In the genomic region with DNA sequence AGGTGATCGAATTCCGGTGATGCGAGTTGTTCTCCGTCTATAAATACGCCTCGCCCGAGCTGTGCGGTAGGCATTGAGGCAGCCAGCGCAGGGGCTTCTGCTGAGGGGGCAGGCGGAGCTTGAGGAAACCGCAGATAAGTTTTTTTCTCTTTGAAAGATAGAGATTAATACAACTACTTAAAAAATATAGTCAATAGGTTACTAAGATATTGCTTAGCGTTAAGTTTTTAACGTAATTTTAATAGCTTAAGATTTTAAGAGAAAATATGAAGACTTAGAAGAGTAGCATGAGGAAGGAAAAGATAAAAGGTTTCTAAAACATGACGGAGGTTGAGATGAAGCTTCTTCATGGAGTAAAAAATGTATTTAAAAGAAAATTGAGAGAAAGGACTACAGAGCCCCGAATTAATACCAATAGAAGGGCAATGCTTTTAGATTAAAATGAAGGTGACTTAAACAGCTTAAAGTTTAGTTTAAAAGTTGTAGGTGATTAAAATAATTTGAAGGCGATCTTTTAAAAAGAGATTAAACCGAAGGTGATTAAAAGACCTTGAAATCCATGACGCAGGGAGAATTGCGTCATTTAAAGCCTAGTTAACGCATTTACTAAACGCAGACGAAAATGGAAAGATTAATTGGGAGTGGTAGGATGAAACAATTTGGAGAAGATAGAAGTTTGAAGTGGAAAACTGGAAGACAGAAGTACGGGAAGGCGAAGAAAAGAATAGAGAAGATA, we compare ENCODE assay signal across 1 cellular context.
TF ChIP-seq lines count a peak whose summit lies in the region.

A gene (plus strand): TSS at position 69 of the 736 bp plus-strand sequence.

TF ChIP-seq in K562, 482 proteins besides CTCF, POLR2A, EP300 and RAD21 (continued from another document and continues in another):
- TF ChIP-seq, protein P1, sequence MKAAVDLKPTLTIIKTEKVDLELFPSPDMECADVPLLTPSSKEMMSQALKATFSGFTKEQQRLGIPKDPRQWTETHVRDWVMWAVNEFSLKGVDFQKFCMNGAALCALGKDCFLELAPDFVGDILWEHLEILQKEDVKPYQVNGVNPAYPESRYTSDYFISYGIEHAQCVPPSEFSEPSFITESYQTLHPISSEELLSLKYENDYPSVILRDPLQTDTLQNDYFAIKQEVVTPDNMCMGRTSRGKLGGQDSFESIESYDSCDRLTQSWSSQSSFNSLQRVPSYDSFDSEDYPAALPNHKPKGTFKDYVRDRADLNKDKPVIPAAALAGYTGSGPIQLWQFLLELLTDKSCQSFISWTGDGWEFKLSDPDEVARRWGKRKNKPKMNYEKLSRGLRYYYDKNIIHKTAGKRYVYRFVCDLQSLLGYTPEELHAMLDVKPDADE (conservative IDR thresholded peaks at IDR 0.05; ENCODE audit: control insufficient read depth, low read depth, low read length) = peak; percentile 97
- no peak for TF ChIP-seq EGR1 (conservative IDR thresholded peaks at IDR 0.05)
- peak in 1 of 2 experiments; percentile 96; a peak in 3 of 4 replicates for TF ChIP-seq SRF (CRISPR knock-in tag; IDR thresholded peaks at IDR 0.05)
- TF ChIP-seq ARNT (IDR thresholded peaks at IDR 0.05) = peak in 1 of 2 experiments; percentile 95; a peak in 2 of 4 replicates
- TF ChIP-seq, protein P2, sequence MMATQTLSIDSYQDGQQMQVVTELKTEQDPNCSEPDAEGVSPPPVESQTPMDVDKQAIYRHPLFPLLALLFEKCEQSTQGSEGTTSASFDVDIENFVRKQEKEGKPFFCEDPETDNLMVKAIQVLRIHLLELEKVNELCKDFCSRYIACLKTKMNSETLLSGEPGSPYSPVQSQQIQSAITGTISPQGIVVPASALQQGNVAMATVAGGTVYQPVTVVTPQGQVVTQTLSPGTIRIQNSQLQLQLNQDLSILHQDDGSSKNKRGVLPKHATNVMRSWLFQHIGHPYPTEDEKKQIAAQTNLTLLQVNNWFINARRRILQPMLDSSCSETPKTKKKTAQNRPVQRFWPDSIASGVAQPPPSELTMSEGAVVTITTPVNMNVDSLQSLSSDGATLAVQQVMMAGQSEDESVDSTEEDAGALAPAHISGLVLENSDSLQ (IDR thresholded peaks at IDR 0.05) = no peak
- TF ChIP-seq, protein P3, sequence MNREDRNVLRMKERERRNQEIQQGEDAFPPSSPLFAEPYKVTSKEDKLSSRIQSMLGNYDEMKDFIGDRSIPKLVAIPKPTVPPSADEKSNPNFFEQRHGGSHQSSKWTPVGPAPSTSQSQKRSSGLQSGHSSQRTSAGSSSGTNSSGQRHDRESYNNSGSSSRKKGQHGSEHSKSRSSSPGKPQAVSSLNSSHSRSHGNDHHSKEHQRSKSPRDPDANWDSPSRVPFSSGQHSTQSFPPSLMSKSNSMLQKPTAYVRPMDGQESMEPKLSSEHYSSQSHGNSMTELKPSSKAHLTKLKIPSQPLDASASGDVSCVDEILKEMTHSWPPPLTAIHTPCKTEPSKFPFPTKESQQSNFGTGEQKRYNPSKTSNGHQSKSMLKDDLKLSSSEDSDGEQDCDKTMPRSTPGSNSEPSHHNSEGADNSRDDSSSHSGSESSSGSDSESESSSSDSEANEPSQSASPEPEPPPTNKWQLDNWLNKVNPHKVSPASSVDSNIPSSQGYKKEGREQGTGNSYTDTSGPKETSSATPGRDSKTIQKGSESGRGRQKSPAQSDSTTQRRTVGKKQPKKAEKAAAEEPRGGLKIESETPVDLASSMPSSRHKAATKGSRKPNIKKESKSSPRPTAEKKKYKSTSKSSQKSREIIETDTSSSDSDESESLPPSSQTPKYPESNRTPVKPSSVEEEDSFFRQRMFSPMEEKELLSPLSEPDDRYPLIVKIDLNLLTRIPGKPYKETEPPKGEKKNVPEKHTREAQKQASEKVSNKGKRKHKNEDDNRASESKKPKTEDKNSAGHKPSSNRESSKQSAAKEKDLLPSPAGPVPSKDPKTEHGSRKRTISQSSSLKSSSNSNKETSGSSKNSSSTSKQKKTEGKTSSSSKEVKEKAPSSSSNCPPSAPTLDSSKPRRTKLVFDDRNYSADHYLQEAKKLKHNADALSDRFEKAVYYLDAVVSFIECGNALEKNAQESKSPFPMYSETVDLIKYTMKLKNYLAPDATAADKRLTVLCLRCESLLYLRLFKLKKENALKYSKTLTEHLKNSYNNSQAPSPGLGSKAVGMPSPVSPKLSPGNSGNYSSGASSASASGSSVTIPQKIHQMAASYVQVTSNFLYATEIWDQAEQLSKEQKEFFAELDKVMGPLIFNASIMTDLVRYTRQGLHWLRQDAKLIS (CRISPR knock-in tag; IDR thresholded peaks at IDR 0.05) = peak; percentile 100
- peak; percentile 85 to 94 for TF ChIP-seq MAZ (CRISPR knock-in tag; conservative IDR thresholded peaks at IDR 0.05 in 1 of 2, IDR thresholded peaks at IDR 0.05 in 1 of 2)
- no peak for TF ChIP-seq ZNF124 (CRISPR knock-in tag; IDR thresholded peaks at IDR 0.05)
- TF ChIP-seq, protein P4, sequence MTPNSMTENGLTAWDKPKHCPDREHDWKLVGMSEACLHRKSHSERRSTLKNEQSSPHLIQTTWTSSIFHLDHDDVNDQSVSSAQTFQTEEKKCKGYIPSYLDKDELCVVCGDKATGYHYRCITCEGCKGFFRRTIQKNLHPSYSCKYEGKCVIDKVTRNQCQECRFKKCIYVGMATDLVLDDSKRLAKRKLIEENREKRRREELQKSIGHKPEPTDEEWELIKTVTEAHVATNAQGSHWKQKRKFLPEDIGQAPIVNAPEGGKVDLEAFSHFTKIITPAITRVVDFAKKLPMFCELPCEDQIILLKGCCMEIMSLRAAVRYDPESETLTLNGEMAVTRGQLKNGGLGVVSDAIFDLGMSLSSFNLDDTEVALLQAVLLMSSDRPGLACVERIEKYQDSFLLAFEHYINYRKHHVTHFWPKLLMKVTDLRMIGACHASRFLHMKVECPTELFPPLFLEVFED (CRISPR knock-in tag; conservative IDR thresholded peaks at IDR 0.05) = peak; percentile 99
- TF ChIP-seq, protein P5, sequence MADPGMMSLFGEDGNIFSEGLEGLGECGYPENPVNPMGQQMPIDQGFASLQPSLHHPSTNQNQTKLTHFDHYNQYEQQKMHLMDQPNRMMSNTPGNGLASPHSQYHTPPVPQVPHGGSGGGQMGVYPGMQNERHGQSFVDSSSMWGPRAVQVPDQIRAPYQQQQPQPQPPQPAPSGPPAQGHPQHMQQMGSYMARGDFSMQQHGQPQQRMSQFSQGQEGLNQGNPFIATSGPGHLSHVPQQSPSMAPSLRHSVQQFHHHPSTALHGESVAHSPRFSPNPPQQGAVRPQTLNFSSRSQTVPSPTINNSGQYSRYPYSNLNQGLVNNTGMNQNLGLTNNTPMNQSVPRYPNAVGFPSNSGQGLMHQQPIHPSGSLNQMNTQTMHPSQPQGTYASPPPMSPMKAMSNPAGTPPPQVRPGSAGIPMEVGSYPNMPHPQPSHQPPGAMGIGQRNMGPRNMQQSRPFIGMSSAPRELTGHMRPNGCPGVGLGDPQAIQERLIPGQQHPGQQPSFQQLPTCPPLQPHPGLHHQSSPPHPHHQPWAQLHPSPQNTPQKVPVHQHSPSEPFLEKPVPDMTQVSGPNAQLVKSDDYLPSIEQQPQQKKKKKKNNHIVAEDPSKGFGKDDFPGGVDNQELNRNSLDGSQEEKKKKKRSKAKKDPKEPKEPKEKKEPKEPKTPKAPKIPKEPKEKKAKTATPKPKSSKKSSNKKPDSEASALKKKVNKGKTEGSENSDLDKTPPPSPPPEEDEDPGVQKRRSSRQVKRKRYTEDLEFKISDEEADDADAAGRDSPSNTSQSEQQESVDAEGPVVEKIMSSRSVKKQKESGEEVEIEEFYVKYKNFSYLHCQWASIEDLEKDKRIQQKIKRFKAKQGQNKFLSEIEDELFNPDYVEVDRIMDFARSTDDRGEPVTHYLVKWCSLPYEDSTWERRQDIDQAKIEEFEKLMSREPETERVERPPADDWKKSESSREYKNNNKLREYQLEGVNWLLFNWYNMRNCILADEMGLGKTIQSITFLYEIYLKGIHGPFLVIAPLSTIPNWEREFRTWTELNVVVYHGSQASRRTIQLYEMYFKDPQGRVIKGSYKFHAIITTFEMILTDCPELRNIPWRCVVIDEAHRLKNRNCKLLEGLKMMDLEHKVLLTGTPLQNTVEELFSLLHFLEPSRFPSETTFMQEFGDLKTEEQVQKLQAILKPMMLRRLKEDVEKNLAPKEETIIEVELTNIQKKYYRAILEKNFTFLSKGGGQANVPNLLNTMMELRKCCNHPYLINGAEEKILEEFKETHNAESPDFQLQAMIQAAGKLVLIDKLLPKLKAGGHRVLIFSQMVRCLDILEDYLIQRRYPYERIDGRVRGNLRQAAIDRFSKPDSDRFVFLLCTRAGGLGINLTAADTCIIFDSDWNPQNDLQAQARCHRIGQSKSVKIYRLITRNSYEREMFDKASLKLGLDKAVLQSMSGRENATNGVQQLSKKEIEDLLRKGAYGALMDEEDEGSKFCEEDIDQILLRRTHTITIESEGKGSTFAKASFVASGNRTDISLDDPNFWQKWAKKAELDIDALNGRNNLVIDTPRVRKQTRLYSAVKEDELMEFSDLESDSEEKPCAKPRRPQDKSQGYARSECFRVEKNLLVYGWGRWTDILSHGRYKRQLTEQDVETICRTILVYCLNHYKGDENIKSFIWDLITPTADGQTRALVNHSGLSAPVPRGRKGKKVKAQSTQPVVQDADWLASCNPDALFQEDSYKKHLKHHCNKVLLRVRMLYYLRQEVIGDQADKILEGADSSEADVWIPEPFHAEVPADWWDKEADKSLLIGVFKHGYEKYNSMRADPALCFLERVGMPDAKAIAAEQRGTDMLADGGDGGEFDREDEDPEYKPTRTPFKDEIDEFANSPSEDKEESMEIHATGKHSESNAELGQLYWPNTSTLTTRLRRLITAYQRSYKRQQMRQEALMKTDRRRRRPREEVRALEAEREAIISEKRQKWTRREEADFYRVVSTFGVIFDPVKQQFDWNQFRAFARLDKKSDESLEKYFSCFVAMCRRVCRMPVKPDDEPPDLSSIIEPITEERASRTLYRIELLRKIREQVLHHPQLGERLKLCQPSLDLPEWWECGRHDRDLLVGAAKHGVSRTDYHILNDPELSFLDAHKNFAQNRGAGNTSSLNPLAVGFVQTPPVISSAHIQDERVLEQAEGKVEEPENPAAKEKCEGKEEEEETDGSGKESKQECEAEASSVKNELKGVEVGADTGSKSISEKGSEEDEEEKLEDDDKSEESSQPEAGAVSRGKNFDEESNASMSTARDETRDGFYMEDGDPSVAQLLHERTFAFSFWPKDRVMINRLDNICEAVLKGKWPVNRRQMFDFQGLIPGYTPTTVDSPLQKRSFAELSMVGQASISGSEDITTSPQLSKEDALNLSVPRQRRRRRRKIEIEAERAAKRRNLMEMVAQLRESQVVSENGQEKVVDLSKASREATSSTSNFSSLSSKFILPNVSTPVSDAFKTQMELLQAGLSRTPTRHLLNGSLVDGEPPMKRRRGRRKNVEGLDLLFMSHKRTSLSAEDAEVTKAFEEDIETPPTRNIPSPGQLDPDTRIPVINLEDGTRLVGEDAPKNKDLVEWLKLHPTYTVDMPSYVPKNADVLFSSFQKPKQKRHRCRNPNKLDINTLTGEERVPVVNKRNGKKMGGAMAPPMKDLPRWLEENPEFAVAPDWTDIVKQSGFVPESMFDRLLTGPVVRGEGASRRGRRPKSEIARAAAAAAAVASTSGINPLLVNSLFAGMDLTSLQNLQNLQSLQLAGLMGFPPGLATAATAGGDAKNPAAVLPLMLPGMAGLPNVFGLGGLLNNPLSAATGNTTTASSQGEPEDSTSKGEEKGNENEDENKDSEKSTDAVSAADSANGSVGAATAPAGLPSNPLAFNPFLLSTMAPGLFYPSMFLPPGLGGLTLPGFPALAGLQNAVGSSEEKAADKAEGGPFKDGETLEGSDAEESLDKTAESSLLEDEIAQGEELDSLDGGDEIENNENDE (IDR thresholded peaks at IDR 0.05; ENCODE audit: low read depth, low read length) = peak; percentile 57
- TF ChIP-seq ZNF57 (CRISPR knock-in tag; IDR thresholded peaks at IDR 0.05) = peak; percentile 89
- TF ChIP-seq ETV5 (CRISPR knock-in tag; IDR thresholded peaks at IDR 0.05; ENCODE audit: low read depth) = peak; percentile 94
- 0 out of 2 replicates have a peak, but pooled peaks have one; percentile 56 for TF ChIP-seq KLF13 (tag; IDR thresholded peaks at IDR 0.05; ENCODE audit: borderline replicate concordance, low read depth)
- peak; percentile 93 for TF ChIP-seq HDAC3 (IDR thresholded peaks at IDR 0.05; ENCODE audit: borderline replicate concordance, partially characterized antibody)
- peak; percentile 40; the same call in 1 of the 2 replicates for TF ChIP-seq JUN (IDR thresholded peaks at IDR 0.05; ENCODE audit: borderline replicate concordance, low read depth, low read length)
- TF ChIP-seq JUN (CRISPR knock-in tag; IDR thresholded peaks at IDR 0.05; ENCODE audit: borderline replicate concordance) = peak; percentile 85; the same call in 1 of the 2 replicates
- TF ChIP-seq, protein P6, sequence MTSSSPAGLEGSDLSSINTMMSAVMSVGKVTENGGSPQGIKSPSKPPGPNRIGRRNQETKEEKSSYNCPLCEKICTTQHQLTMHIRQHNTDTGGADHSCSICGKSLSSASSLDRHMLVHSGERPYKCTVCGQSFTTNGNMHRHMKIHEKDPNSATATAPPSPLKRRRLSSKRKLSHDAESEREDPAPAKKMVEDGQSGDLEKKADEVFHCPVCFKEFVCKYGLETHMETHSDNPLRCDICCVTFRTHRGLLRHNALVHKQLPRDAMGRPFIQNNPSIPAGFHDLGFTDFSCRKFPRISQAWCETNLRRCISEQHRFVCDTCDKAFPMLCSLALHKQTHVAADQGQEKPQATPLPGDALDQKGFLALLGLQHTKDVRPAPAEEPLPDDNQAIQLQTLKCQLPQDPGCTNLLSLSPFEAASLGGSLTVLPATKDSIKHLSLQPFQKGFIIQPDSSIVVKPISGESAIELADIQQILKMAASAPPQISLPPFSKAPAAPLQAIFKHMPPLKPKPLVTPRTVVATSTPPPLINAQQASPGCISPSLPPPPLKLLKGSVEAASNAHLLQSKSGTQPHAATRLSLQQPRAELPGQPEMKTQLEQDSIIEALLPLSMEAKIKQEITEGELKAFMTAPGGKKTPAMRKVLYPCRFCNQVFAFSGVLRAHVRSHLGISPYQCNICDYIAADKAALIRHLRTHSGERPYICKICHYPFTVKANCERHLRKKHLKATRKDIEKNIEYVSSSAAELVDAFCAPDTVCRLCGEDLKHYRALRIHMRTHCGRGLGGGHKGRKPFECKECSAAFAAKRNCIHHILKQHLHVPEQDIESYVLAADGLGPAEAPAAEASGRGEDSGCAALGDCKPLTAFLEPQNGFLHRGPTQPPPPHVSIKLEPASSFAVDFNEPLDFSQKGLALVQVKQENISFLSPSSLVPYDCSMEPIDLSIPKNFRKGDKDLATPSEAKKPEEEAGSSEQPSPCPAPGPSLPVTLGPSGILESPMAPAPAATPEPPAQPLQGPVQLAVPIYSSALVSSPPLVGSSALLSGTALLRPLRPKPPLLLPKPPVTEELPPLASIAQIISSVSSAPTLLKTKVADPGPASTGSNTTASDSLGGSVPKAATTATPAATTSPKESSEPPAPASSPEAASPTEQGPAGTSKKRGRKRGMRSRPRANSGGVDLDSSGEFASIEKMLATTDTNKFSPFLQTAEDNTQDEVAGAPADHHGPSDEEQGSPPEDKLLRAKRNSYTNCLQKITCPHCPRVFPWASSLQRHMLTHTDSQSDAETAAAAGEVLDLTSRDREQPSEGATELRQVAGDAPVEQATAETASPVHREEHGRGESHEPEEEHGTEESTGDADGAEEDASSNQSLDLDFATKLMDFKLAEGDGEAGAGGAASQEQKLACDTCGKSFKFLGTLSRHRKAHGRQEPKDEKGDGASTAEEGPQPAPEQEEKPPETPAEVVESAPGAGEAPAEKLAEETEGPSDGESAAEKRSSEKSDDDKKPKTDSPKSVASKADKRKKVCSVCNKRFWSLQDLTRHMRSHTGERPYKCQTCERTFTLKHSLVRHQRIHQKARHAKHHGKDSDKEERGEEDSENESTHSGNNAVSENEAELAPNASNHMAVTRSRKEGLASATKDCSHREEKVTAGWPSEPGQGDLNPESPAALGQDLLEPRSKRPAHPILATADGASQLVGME (CRISPR knock-in tag; IDR thresholded peaks at IDR 0.05) = 0 out of 2 replicates have a peak, but pooled peaks have one; percentile 1
- peak; percentile 96 for TF ChIP-seq XRCC5 (IDR thresholded peaks at IDR 0.05; ENCODE audit: low read depth, low read length)
